In the genomic region with DNA sequence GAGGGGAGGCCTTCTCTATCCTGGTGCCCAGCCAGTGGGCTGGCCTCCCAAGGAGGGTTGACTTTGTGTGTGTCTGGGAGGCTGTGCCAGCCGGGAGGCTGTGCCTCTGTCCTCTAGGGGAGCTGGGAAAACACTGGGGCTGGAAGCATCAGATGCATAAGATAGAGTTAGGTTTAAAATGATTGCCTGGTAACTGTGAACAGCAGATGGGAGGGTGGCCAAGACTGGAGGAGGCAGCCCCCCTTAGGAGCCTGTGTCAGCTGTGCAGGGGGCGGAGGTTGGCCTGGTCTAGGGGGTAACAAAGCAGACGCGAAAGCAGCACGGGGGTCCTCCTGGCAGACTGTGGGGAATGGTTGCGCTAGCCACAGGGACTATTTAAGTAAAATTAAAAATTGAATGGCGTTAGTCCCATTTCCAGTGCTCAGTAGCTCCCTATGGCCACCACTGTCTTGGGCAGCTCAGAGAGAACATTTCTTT, we compare ENCODE assay signal across 8 cellular contexts. TPM values are rescaled to one million over a fixed set of nuclear protein-coding genes. Genes with fewer than 3 reads are reported as not detected.
DNase-seq lines count a peak whose midpoint lies in the region; ATAC-seq lines count a peak whose summit lies in the region.

No MANE protein-coding gene starts in this region.

- peaks cover 18% of the 10 kb centered on the region for H3K4me1 Mint-ChIP-seq in dendritic cell treated with granulocyte-macrophage colony-stimulating factor and Interleukin-4, amounts not matched to agents 40 ng/mL and 50 ng/mL, for 4 days (ENCODE audit: low read depth)
- H3K4me1 Mint-ChIP-seq in naive B cell, result peaks cover 15 to 37% (median 24%) of the 10 kb centered on the region in 3 donors

- H3K36me3 Mint-ChIP-seq in dendritic cell treated with granulocyte-macrophage colony-stimulating factor and Interleukin-4, amounts not matched to agents 40 ng/mL and 50 ng/mL, for 4 days (ENCODE audit: low read depth), result peaks cover 39% of the 10 kb centered on the region
- H3K36me3 Mint-ChIP-seq in naive B cell, result peaks cover 9 to 14% of the 10 kb centered on the region in 2 donors

- H3K27me3 Mint-ChIP-seq in dendritic cell treated with granulocyte-macrophage colony-stimulating factor and Interleukin-4, amounts not matched to agents 40 ng/mL and 50 ng/mL, for 4 days, result no peaks in the 10 kb centered on the region
- no peaks in the 10 kb centered on the region for H3K27me3 Mint-ChIP-seq in naive B cell

- peak overlapping the region; percentile 21 for H3K27ac Mint-ChIP-seq in dendritic cell treated with granulocyte-macrophage colony-stimulating factor and Interleukin-4, amounts not matched to agents 40 ng/mL and 50 ng/mL, for 4 days
- peak overlapping the region; percentile 9 to 97 (median 86) for H3K27ac Mint-ChIP-seq in naive B cell

- DNase-seq in EL (peak; percentile 28), NCI-H1694 treated with DMSO at 0.1 percent for 48 hours (lab: John Stamatoyannopoulos, UW) (peak; percentile 37), naive B cell (no peak), inferior parietal cortex (ENCODE audit: extremely low spot score) (no peak), H4 (ENCODE audit: low spot score) (no peak)

- no peaks in the 10 kb centered on the region for H3K9me3 Mint-ChIP-seq in dendritic cell treated with granulocyte-macrophage colony-stimulating factor and Interleukin-4, amounts not matched to agents 40 ng/mL and 50 ng/mL, for 4 days
- peaks cover 0 to 6% (median 0%) of the 10 kb centered on the region in 7 donors for H3K9me3 Mint-ChIP-seq in naive B cell

- intact Hi-C loops in dendritic cell treated with granulocyte-macrophage colony-stimulating factor and Interleukin-4, amounts not matched to agents 40 ng/mL and 50 ng/mL, for 4 days (cut with micrococcal nuclease), result loop anchor here (2.0 kb wide), 1 partner anchor 32 kb away; a partner anchor contains a TSS

- ATAC-seq in naive B cell (ENCODE audit: low read depth in 2 of 2), result no peak
- no peak for ATAC-seq in GM19023 (IDR thresholded peaks at IDR 0.05; ENCODE audit: unreplicated experiment)
- no peak for ATAC-seq in HG03457 (IDR thresholded peaks at IDR 0.05; ENCODE audit: unreplicated experiment)

- H3K4me3 Mint-ChIP-seq in dendritic cell treated with granulocyte-macrophage colony-stimulating factor and Interleukin-4, amounts not matched to agents 40 ng/mL and 50 ng/mL, for 4 days, result peak overlapping the region; percentile 76
- H3K4me3 Mint-ChIP-seq in naive B cell, result peak overlapping the region; percentile 83 to 92 (median 88)

RNA-seq across cellular contexts. Expression of a gene that starts 1.3 kb away (rescaled TPM):
- 10 to 100 TPM; 20.3 to 34.4 (median 24.4) TPM for polyA plus RNA-seq in naive B cell (ENCODE audit: low read depth in 6 of 6)
- total RNA-seq in H4 (2014; rRNA removed; shearing (Covaris generic)), result 9.1 and 21.8 TPM in 2 replicates

RNA-seq across cellular contexts. Expression of a gene that starts 16.6 kb away (rescaled TPM):
- 10 to 100 TPM; 27.6 to 38.3 (median 36.6) TPM for polyA plus RNA-seq in naive B cell (ENCODE audit: low read depth in 6 of 6)
- 87.5 and 96.1 TPM in 2 replicates for total RNA-seq in H4 (2014; rRNA removed; shearing (Covaris generic))

RNA-seq across cellular contexts. Expression of a gene that starts 31.3 kb away (rescaled TPM):
- 1 to 10 TPM; 1.1 to 7.2 (median 2.4) TPM for polyA plus RNA-seq in naive B cell (ENCODE audit: low read depth in 6 of 6)
- total RNA-seq in H4 (2014; rRNA removed; shearing (Covaris generic)), result 7.2 and 10.4 TPM in 2 replicates

Comparison
In these comparisons a context has a peak if more than half of its experiments do, and no peak if none do; other contexts are left out.
1. DNase-seq: peak in EL (single experiment) and NCI-H1694 treated with DMSO at 0.1 percent for 48 hours (single experiment); none in naive B cell (single experiment), inferior parietal cortex (single experiment) and H4 (single experiment).